1 cellular context compared by ENCODE assay signal in genomic region chr6:106145741-106146227, GRCh38.
TF ChIP-seq lines count a peak whose summit lies in the region.

No MANE protein-coding gene starts in this region.

TF ChIP-seq in H1, 55 proteins besides CTCF, POLR2A, EP300 and RAD21 (continued from another document):
- no peak for TF ChIP-seq E2F6 (IDR thresholded peaks at IDR 0.05)
